In genomic region chr11:79074547-79074946, GRCh38 we compare ENCODE assay signal across 17 cellular contexts.
DNase-seq lines count a peak whose midpoint lies in the region; ATAC-seq and TF ChIP-seq lines count a peak whose summit lies in the region.
"Had no signal": no experiment of that assay in that cellular context is flagged by ENCODE, and none has a peak within 500 bp of the region (broad histone marks: within the 10 kb centered on the region; RNA-seq: fewer than 3 reads in every experiment).

No MANE protein-coding gene starts in this region.

- H3K27ac ChIP-seq in WERI-Rb-1, result no peak overlapping the region

- H3K36me3 ChIP-seq in WERI-Rb-1, result no peaks in the 10 kb centered on the region
- H3K36me3 ChIP-seq: HAP-1 had no signal

- intact Hi-C loops in cardiac septum (cut with DNase I) (no loop called here), left ventricle myocardium superior (cut with micrococcal nuclease) (loop anchor here (10.0 kb wide), 1 partner anchor 430 kb away; no protein-coding TSS in a partner anchor)

- DNase-seq in cardiac septum (ENCODE audit: low spot score), result peak; percentile 68
- no peak for DNase-seq in left ventricle myocardium superior
- DNase-seq in islet precursor cell, result peak; percentile 54
- DNase-seq in omental fat pad (ENCODE audit: low spot score), result no peak
- DNase-seq in NCI-H1092 (lab: John Stamatoyannopoulos, UW), result no peak
- no peak for DNase-seq in WERI-Rb-1
- no peak for DNase-seq in NCI-H2196 (lab: John Stamatoyannopoulos, UW; ENCODE audit: unreplicated experiment)
- no peak for DNase-seq in NCI-H146 treated with DMSO at 0.1 percent for 48 hours (lab: John Stamatoyannopoulos, UW; ENCODE audit: unreplicated experiment)
- DNase-seq: 8988T; C1 segment of cervical spinal cord; CD4-positive, CD25-positive, alpha-beta regulatory T cell; CD8-positive, alpha-beta memory T cell; COR-L47; DMS 273 treated with DMSO at 0.1 percent for 48 hours; DMS53; GDM1 had no signal

- peaks cover 3% of the 10 kb centered on the region for H3K9me3 ChIP-seq in WERI-Rb-1 (ENCODE audit: severe bottlenecking)
- H3K9me3 ChIP-seq: HAP-1 had no signal

- TF ChIP-seq CTCF in omental fat pad (IDR thresholded peaks at IDR 0.05) (no peak), WERI-Rb-1 (IDR thresholded peaks at IDR 0.05; ENCODE audit: low read depth, low read length) (no peak)

- H3K4me3 ChIP-seq in WERI-Rb-1 (ENCODE audit: low read depth, low read length), result no peak overlapping the region
- H3K4me3 ChIP-seq: HAP-1 had no signal

- H3K27me3 ChIP-seq in WERI-Rb-1 (ENCODE audit: insufficient read depth, low read depth, severe bottlenecking), result no peaks in the 10 kb centered on the region

- ATAC-seq in left ventricle myocardium superior, result no peak
- ATAC-seq in omental fat pad (ENCODE audit: low FRiP score), result peak; percentile 18

Comparison
In these comparisons a context has a peak if more than half of its experiments do, and no peak if none do; other contexts are left out.
1. DNase-seq: peak in cardiac septum (single experiment) and islet precursor cell (single experiment); none in left ventricle myocardium superior (single experiment), omental fat pad (single experiment), NCI-H1092 (single experiment), WERI-Rb-1 (single experiment), NCI-H2196 (single experiment) and NCI-H146 treated with DMSO at 0.1 percent for 48 hours (single experiment).